ENCODE assay signal across 1 cellular context in the genomic region with DNA sequence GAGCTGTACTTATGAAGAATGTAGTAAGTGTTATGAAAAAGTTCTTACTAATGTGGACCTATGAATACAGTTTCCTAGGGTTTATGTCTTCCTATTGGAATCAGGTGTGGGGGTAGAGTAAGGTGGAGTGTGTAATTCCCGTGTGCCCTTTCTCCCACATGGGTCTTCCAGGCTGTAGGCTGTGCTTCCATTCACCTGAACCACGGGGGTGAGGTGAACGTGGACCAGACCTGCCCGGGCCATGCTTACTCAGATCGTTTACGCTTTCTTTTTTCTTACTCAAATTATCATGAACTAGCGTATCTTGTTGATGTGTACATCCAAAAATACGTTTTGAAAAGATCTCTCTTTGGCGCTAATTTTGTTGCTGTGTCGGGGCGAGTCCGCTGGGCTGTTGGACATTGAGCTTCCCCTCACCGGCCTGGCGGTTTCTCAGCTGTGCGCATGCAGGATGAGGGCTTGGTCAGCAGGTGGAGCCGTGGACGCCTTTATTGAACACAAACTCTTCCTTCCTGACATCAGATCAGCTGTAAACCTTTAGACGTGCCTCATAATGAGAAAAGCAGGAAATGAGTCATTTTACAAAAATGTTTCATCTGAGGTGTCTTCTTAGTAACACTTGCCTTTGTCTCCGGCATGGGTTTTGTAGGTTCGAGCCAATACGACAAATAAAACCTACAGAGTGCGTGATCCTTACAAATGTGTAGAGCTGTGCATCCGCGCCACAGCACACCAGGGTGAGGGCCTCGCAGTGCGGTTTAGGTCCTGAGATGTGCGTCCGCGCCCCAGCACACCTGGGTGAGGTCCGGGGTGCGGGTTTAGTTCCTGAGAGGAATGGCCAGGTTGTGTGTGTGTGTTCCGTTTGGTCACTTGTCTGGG.
TF ChIP-seq lines count a peak whose summit lies in the region.

No MANE protein-coding gene starts in this region.

TF ChIP-seq in GM12878, 131 proteins besides CTCF, POLR2A, EP300 and RAD21:
- TF ChIP-seq CREB1 (IDR thresholded peaks at IDR 0.05; ENCODE audit: low read depth), result peak; percentile 82
- TF ChIP-seq SREBF2 (IDR thresholded peaks at IDR 0.05; ENCODE audit: low read length), result no peak
- TF ChIP-seq RFX5 (IDR thresholded peaks at IDR 0.05; ENCODE audit: low read depth, low read length), result no peak
- peak; percentile 36; the same call in 1 of the 2 replicates for TF ChIP-seq NFIC (IDR thresholded peaks at IDR 0.05; ENCODE audit: low read depth, low read length)
- 0 out of 2 replicates have a peak, but pooled peaks have one; percentile 14 for TF ChIP-seq JUND (IDR thresholded peaks at IDR 0.05; ENCODE audit: low read depth, low read length)
- TF ChIP-seq, protein P1, sequence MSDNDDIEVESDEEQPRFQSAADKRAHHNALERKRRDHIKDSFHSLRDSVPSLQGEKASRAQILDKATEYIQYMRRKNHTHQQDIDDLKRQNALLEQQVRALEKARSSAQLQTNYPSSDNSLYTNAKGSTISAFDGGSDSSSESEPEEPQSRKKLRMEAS (IDR thresholded peaks at IDR 0.05; ENCODE audit: low read depth, low read length), result 0 out of 2 replicates have a peak, but pooled peaks have one; percentile 16
- no peak for TF ChIP-seq ZBED1 (IDR thresholded peaks at IDR 0.05; ENCODE audit: borderline replicate concordance)
- no peak for TF ChIP-seq SIN3A (IDR thresholded peaks at IDR 0.05; ENCODE audit: low read depth, low read length)
- TF ChIP-seq CHD2 (IDR thresholded peaks at IDR 0.05; ENCODE audit: borderline replicate concordance, low read depth, low read length), result no peak
- TF ChIP-seq ZNF217 (IDR thresholded peaks at IDR 0.05), result no peak
- TF ChIP-seq ZNF24 (IDR thresholded peaks at IDR 0.05), result no peak
- TF ChIP-seq, protein P2, sequence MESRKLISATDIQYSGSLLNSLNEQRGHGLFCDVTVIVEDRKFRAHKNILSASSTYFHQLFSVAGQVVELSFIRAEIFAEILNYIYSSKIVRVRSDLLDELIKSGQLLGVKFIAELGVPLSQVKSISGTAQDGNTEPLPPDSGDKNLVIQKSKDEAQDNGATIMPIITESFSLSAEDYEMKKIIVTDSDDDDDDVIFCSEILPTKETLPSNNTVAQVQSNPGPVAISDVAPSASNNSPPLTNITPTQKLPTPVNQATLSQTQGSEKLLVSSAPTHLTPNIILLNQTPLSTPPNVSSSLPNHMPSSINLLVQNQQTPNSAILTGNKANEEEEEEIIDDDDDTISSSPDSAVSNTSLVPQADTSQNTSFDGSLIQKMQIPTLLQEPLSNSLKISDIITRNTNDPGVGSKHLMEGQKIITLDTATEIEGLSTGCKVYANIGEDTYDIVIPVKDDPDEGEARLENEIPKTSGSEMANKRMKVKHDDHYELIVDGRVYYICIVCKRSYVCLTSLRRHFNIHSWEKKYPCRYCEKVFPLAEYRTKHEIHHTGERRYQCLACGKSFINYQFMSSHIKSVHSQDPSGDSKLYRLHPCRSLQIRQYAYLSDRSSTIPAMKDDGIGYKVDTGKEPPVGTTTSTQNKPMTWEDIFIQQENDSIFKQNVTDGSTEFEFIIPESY (IDR thresholded peaks at IDR 0.05), result peak; percentile 90
- peak; percentile 67; the same call in 1 of the 2 replicates for TF ChIP-seq IRF4 (IDR thresholded peaks at IDR 0.05; ENCODE audit: low read depth, low read length)
- no peak for TF ChIP-seq KAT2A (conservative IDR thresholded peaks at IDR 0.05; ENCODE audit: control insufficient read depth, low read depth, low read length)
- TF ChIP-seq NBN (IDR thresholded peaks at IDR 0.05), result no peak
- 0 out of 2 replicates have a peak, but pooled peaks have one; percentile 38 for TF ChIP-seq FOXM1 (IDR thresholded peaks at IDR 0.05; ENCODE audit: low read depth, low read length)
- no peak for TF ChIP-seq CHD1 (IDR thresholded peaks at IDR 0.05; ENCODE audit: low read depth, low read length)
- TF ChIP-seq YY1 (IDR thresholded peaks at IDR 0.05; ENCODE audit: low read depth, low read length), result peak; percentile 24; the same call in 1 of the 2 replicates
- TF ChIP-seq SRF (IDR thresholded peaks at IDR 0.05; ENCODE audit: low read depth in 2 of 2, low read length in 2 of 2), result 0 out of 4 replicates have a peak, but pooled peaks of 1 of the 2 experiments have one; percentile 28
- peak in 1 of 2 experiments; percentile 79; a peak in 2 of 4 replicates for TF ChIP-seq ETV6 (conservative IDR thresholded peaks at IDR 0.05 in 1 of 2, IDR thresholded peaks at IDR 0.05 in 1 of 2; ENCODE audit: borderline replicate concordance in 1 of 2, low read depth in 1 of 2)
- TF ChIP-seq, protein P3, sequence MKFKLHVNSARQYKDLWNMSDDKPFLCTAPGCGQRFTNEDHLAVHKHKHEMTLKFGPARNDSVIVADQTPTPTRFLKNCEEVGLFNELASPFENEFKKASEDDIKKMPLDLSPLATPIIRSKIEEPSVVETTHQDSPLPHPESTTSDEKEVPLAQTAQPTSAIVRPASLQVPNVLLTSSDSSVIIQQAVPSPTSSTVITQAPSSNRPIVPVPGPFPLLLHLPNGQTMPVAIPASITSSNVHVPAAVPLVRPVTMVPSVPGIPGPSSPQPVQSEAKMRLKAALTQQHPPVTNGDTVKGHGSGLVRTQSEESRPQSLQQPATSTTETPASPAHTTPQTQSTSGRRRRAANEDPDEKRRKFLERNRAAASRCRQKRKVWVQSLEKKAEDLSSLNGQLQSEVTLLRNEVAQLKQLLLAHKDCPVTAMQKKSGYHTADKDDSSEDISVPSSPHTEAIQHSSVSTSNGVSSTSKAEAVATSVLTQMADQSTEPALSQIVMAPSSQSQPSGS (IDR thresholded peaks at IDR 0.05; ENCODE audit: low read length), result peak; percentile 59; the same call in 1 of the 2 replicates
- no peak for TF ChIP-seq YBX1 (IDR thresholded peaks at IDR 0.05)
- TF ChIP-seq, protein P4, sequence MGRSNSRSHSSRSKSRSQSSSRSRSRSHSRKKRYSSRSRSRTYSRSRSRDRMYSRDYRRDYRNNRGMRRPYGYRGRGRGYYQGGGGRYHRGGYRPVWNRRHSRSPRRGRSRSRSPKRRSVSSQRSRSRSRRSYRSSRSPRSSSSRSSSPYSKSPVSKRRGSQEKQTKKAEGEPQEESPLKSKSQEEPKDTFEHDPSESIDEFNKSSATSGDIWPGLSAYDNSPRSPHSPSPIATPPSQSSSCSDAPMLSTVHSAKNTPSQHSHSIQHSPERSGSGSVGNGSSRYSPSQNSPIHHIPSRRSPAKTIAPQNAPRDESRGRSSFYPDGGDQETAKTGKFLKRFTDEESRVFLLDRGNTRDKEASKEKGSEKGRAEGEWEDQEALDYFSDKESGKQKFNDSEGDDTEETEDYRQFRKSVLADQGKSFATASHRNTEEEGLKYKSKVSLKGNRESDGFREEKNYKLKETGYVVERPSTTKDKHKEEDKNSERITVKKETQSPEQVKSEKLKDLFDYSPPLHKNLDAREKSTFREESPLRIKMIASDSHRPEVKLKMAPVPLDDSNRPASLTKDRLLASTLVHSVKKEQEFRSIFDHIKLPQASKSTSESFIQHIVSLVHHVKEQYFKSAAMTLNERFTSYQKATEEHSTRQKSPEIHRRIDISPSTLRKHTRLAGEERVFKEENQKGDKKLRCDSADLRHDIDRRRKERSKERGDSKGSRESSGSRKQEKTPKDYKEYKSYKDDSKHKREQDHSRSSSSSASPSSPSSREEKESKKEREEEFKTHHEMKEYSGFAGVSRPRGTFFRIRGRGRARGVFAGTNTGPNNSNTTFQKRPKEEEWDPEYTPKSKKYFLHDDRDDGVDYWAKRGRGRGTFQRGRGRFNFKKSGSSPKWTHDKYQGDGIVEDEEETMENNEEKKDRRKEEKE (IDR thresholded peaks at IDR 0.05), result no peak
- TF ChIP-seq, protein P5, sequence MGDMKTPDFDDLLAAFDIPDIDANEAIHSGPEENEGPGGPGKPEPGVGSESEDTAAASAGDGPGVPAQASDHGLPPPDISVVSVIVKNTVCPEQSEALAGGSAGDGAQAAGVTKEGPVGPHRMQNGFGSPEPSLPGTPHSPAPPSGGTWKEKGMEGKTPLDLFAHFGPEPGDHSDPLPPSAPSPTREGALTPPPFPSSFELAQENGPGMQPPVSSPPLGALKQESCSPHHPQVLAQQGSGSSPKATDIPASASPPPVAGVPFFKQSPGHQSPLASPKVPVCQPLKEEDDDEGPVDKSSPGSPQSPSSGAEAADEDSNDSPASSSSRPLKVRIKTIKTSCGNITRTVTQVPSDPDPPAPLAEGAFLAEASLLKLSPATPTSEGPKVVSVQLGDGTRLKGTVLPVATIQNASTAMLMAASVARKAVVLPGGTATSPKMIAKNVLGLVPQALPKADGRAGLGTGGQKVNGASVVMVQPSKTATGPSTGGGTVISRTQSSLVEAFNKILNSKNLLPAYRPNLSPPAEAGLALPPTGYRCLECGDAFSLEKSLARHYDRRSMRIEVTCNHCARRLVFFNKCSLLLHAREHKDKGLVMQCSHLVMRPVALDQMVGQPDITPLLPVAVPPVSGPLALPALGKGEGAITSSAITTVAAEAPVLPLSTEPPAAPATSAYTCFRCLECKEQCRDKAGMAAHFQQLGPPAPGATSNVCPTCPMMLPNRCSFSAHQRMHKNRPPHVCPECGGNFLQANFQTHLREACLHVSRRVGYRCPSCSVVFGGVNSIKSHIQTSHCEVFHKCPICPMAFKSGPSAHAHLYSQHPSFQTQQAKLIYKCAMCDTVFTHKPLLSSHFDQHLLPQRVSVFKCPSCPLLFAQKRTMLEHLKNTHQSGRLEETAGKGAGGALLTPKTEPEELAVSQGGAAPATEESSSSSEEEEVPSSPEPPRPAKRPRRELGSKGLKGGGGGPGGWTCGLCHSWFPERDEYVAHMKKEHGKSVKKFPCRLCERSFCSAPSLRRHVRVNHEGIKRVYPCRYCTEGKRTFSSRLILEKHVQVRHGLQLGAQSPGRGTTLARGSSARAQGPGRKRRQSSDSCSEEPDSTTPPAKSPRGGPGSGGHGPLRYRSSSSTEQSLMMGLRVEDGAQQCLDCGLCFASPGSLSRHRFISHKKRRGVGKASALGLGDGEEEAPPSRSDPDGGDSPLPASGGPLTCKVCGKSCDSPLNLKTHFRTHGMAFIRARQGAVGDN (IDR thresholded peaks at IDR 0.05), result no peak
- TF ChIP-seq SMC3 (IDR thresholded peaks at IDR 0.05; ENCODE audit: borderline replicate concordance, low read length), result peak; percentile 46
- TF ChIP-seq, protein P6, sequence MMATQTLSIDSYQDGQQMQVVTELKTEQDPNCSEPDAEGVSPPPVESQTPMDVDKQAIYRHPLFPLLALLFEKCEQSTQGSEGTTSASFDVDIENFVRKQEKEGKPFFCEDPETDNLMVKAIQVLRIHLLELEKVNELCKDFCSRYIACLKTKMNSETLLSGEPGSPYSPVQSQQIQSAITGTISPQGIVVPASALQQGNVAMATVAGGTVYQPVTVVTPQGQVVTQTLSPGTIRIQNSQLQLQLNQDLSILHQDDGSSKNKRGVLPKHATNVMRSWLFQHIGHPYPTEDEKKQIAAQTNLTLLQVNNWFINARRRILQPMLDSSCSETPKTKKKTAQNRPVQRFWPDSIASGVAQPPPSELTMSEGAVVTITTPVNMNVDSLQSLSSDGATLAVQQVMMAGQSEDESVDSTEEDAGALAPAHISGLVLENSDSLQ (IDR thresholded peaks at IDR 0.05), result 0 out of 2 replicates have a peak, but pooled peaks have one; percentile 8
- peak; percentile 53 for TF ChIP-seq RUNX3 (IDR thresholded peaks at IDR 0.05; ENCODE audit: low read length)
- TF ChIP-seq, protein P7, sequence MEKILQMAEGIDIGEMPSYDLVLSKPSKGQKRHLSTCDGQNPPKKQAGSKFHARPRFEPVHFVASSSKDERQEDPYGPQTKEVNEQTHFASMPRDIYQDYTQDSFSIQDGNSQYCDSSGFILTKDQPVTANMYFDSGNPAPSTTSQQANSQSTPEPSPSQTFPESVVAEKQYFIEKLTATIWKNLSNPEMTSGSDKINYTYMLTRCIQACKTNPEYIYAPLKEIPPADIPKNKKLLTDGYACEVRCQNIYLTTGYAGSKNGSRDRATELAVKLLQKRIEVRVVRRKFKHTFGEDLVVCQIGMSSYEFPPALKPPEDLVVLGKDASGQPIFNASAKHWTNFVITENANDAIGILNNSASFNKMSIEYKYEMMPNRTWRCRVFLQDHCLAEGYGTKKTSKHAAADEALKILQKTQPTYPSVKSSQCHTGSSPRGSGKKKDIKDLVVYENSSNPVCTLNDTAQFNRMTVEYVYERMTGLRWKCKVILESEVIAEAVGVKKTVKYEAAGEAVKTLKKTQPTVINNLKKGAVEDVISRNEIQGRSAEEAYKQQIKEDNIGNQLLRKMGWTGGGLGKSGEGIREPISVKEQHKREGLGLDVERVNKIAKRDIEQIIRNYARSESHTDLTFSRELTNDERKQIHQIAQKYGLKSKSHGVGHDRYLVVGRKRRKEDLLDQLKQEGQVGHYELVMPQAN (conservative IDR thresholded peaks at IDR 0.05), result no peak
- no peak for TF ChIP-seq NFXL1 (IDR thresholded peaks at IDR 0.05; ENCODE audit: borderline replicate concordance)
- TF ChIP-seq GABPA (IDR thresholded peaks at IDR 0.05; ENCODE audit: low read depth), result peak; percentile 53; the same call in 1 of the 2 replicates
- TF ChIP-seq JUNB (IDR thresholded peaks at IDR 0.05), result peak; percentile 94
- peak; percentile 62; the same call in 1 of the 2 replicates for TF ChIP-seq CREM (IDR thresholded peaks at IDR 0.05; ENCODE audit: low read depth)
